Comparison of ENCODE assay signal across 22 cellular contexts in the genomic region with DNA sequence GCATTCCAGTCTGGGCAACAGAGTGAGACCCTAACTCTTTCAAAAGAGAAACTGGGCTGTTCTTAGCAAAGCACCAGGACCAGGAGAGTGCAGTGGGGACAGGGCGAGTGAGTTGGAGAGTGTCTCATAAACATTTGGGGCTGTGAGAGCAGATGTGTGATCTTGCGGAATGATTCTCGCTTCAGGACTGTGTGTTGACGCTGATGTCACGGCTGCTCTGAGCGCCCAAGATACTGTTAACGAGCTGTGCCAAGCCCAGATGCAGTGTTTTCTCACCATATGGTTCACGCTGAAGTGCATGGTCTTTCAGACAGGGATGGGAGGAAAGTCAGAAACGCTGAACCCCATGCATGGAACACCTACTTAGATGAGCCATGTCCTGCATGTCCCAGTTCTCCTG.
"Had no signal": no experiment of that assay in that cellular context is flagged by ENCODE, and none has a peak within 500 bp of the region (broad histone marks: within the 10 kb centered on the region; RNA-seq: fewer than 3 reads in every experiment).

No MANE protein-coding gene starts in this region.

- H3K27ac ChIP-seq: coronary artery, esophagus squamous epithelium, lower lobe of right lung, parathyroid adenoma, prostate gland, right atrium auricular region, sigmoid colon, thoracic aorta, tibial nerve, upper lobe of right lung, vagina had no signal

- H3K27ac Mint-ChIP-seq: effector memory CD8-positive, alpha-beta T cell; immature natural killer cell; natural killer cell; stimulated activated effector memory CD8-positive, alpha-beta T cell treated with anti-CD3 and anti-CD28 coated beads, Interleukin-12 subunit alpha, Interleukin-12 subunit beta, amount 100 ng/mL, for 72 hours had no signal

- H3K9me3 ChIP-seq: esophagus squamous epithelium, lower lobe of right lung, prostate gland, right atrium auricular region, sigmoid colon, thoracic aorta, tibial nerve, upper lobe of right lung, vagina had no signal

- H3K36me3 Mint-ChIP-seq: immature natural killer cell; natural killer cell; stimulated activated effector memory CD8-positive, alpha-beta T cell treated with anti-CD3 and anti-CD28 coated beads, Interleukin-12 subunit alpha, Interleukin-12 subunit beta, amount 100 ng/mL, for 72 hours had no signal

- H3K4me3 ChIP-seq: coronary artery, esophagus squamous epithelium, lower lobe of right lung, prostate gland, right atrium auricular region, sigmoid colon, thoracic aorta, tibial nerve, upper lobe of right lung, vagina had no signal

- H3K36me3 ChIP-seq: esophagus squamous epithelium, lower lobe of right lung, prostate gland, right atrium auricular region, sigmoid colon, thoracic aorta, tibial nerve, upper lobe of right lung, vagina had no signal

- H3K27me3 ChIP-seq: esophagus squamous epithelium, right atrium auricular region, sigmoid colon, tibial nerve, upper lobe of right lung, vagina had no signal

- DNase-seq: dermis blood vessel endothelial cell; effector memory CD8-positive, alpha-beta T cell; erythroblast; esophagus squamous epithelium; immature natural killer cell; left ventricle myocardium superior; lower lobe of right lung; natural killer cell; sigmoid colon; stimulated activated CD4-positive, alpha-beta T cell treated with anti-CD3 and anti-CD28 coated beads, Interleukin-2, amount 100 ng/mL, for 24 hours; stimulated activated CD4-positive, alpha-beta T cell treated with anti-CD3 and anti-CD28 coated beads, Interleukin-4, amount 100 ng/mL, for 24 hours; stimulated activated naive CD8-positive, alpha-beta T cell treated with anti-CD3 and anti-CD28 coated beads, Interleukin-15, Interleukin-2, amounts not matched to agents 100 U/mL and 50 U/mL, for 24 hours; substantia nigra; upper lobe of right lung had no signal

- H3K9me3 Mint-ChIP-seq: effector memory CD8-positive, alpha-beta T cell had no signal

- H3K4me1 Mint-ChIP-seq: immature natural killer cell; natural killer cell; stimulated activated effector memory CD8-positive, alpha-beta T cell treated with anti-CD3 and anti-CD28 coated beads, Interleukin-12 subunit alpha, Interleukin-12 subunit beta, amount 100 ng/mL, for 72 hours had no signal

- ATAC-seq: effector memory CD8-positive, alpha-beta T cell; left ventricle myocardium superior; lower lobe of right lung; natural killer cell; stimulated activated effector memory CD8-positive, alpha-beta T cell treated with anti-CD3 and anti-CD28 coated beads, Interleukin-12 subunit alpha, Interleukin-12 subunit beta, amount 100 ng/mL, for 72 hours; stimulated activated naive CD8-positive, alpha-beta T cell treated with anti-CD3 and anti-CD28 coated beads, Interleukin-15, Interleukin-2, amounts not matched to agents 100 U/mL and 50 U/mL, for 24 hours; upper lobe of right lung had no signal

- H3K4me3 Mint-ChIP-seq: effector memory CD8-positive, alpha-beta T cell; immature natural killer cell; natural killer cell; stimulated activated effector memory CD8-positive, alpha-beta T cell treated with anti-CD3 and anti-CD28 coated beads, Interleukin-12 subunit alpha, Interleukin-12 subunit beta, amount 100 ng/mL, for 72 hours had no signal
